Comparison of ENCODE assay signal across 1 cellular context in the genomic region with DNA sequence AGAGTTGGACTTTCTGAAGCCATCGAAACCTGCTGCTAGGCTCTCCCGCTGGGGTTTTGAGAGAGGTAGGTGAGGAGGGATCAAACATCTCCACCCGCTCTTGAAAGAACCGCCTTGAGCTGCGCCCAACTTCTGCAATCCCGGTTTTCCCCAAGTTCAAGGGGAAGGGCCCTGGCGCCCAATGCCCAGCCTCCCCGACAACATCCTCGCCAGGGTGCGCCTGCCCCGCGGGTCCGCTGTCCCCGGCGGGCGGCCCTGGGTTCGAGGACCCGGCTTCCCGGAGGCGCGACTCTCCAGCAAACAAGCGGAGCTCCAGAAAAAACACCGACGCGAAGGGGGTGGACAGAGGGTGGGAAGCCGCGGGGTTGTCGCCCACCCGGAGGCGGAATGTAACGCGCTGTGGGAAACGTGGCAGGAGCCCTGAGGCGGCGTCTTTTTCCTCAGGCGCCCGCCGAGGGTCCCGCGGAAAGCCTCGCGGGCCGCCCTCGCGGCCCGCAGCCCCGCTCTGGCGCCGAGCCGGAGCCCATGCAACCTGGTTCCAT.
TF ChIP-seq lines count a peak whose summit lies in the region.

No MANE protein-coding gene starts in this region.

TF ChIP-seq in H1, 55 proteins besides CTCF, POLR2A, EP300 and RAD21:
- TF ChIP-seq ASH2L (IDR thresholded peaks at IDR 0.05; ENCODE audit: low read length) (no peak), HDAC2 (IDR thresholded peaks at IDR 0.05; ENCODE audit: borderline replicate concordance in 1 of 2, low read depth in 2 of 2, low read length in 2 of 2) (peak in 1 of 2 experiments; percentile 7; a peak in 1 of 4 replicates), PHF8 (conservative IDR thresholded peaks at IDR 0.05; ENCODE audit: low read depth, low read length) (0 out of 2 replicates have a peak, but pooled peaks have one; percentile 5), KDM4A (IDR thresholded peaks at IDR 0.05; ENCODE audit: low read depth, low read length, severe bottlenecking) (peak; percentile 55), SIN3A (conservative IDR thresholded peaks at IDR 0.05 in 1 of 2, IDR thresholded peaks at IDR 0.05 in 1 of 2; ENCODE audit: low read depth in 1 of 2, low read length in 2 of 2) (0 out of 4 replicates have a peak, but pooled peaks of 1 of the 2 experiments have one; percentile 11), SIX5 (IDR thresholded peaks at IDR 0.05; ENCODE audit: low read depth, low read length) (no peak), BCL11A (IDR thresholded peaks at IDR 0.05; ENCODE audit: low read depth in 2 of 2, low read length in 2 of 2) (no peak), RBBP5 (IDR thresholded peaks at IDR 0.05; ENCODE audit: borderline replicate concordance, low read depth, low read length) (no peak), SP2 (IDR thresholded peaks at IDR 0.05; ENCODE audit: low read length) (no peak)
